ENCODE assay signal across 16 cellular contexts in the genomic region with DNA sequence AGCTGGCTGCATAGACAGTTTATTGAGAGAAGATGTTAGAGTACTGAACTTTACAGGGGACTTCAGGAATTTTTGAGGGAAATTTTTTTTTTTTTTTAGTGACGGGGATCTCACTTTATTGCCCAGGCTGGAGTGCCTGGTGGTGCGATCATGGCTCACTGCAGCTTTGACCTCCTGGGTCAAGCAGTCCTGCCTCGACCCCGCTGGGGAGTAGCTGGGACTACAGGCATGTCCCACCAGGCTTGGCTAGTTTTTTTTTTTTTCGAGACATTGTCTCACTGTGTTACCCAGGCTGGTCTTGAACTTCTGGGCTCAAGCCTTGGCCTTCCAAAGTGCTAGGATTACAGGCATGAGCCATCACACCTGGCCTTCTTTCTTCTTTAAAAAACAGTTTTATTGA. TPM values are rescaled to one million over a fixed set of nuclear protein-coding genes. Genes with fewer than 3 reads are reported as not detected.
"Had no signal": no experiment of that assay in that cellular context is flagged by ENCODE, and none has a peak within 500 bp of the region (broad histone marks: within the 10 kb centered on the region; RNA-seq: fewer than 3 reads in every experiment).

No MANE protein-coding gene starts in this region.

- ATAC-seq: activated CD4-positive, CD25-positive, alpha-beta regulatory T cell treated with anti-CD3 and anti-CD28 coated beads, Interleukin-2, amount 50 U/mL, for 24 hours; esophagus mucosa; gastroesophageal sphincter; heart right ventricle; left ventricle myocardium superior; psoas muscle; right cardiac atrium; SK-N-SH treated with all-trans-retinoic acid at 6 μM for 48 hours; stimulated activated naive CD8-positive, alpha-beta T cell treated with anti-CD3 and anti-CD28 coated beads, Interleukin-15, amount 100 ng/mL, for 72 hours had no signal

- H3K27ac Mint-ChIP-seq: memory B cell had no signal

- H3K27me3 Mint-ChIP-seq: memory B cell; stimulated activated naive CD8-positive, alpha-beta T cell treated with anti-CD3 and anti-CD28 coated beads, Interleukin-15, amount 100 ng/mL, for 72 hours had no signal

- H3K4me3 Mint-ChIP-seq: immature natural killer cell; memory B cell; stimulated activated naive CD8-positive, alpha-beta T cell treated with anti-CD3 and anti-CD28 coated beads, Interleukin-15, amount 100 ng/mL, for 72 hours had no signal

- DNase-seq: heart right ventricle; immature natural killer cell; kidney glomerular epithelial cell; left ventricle myocardium superior; ovary; psoas muscle; right cardiac atrium; stimulated activated naive CD8-positive, alpha-beta T cell treated with anti-CD3 and anti-CD28 coated beads, Interleukin-15, amount 100 ng/mL, for 72 hours; transverse colon; uterus had no signal

- H3K9me3 Mint-ChIP-seq: immature natural killer cell; memory B cell; stimulated activated naive CD8-positive, alpha-beta T cell treated with anti-CD3 and anti-CD28 coated beads, Interleukin-15, amount 100 ng/mL, for 72 hours had no signal

RNA-seq across cellular contexts. Expression of gene EFCAB8, which starts 10.8 kb away (rescaled TPM):
- total RNA-seq: ascending aorta, left ventricle myocardium superior had no signal
